ENCODE assay signal across 1 cellular context in genomic region chr17:83200746-83201145, GRCh38.
TF ChIP-seq lines count a peak whose summit lies in the region.

No MANE protein-coding gene starts in this region.

TF ChIP-seq in K562, 482 proteins besides CTCF, POLR2A, EP300 and RAD21:
- TF ChIP-seq CHD7 (IDR thresholded peaks at IDR 0.05; ENCODE audit: low read depth, low read length), result no peak
- no peak for TF ChIP-seq PCBP1 (IDR thresholded peaks at IDR 0.05; ENCODE audit: low read depth, low read length, poor library complexity, severe bottlenecking)
- no peak for TF ChIP-seq NCOA4 (IDR thresholded peaks at IDR 0.05; ENCODE audit: partially characterized antibody)
- TF ChIP-seq FOXJ3 (CRISPR knock-in tag; IDR thresholded peaks at IDR 0.05), result no peak
- no peak for TF ChIP-seq SIRT6 (IDR thresholded peaks at IDR 0.05; ENCODE audit: low read depth, low read length)
- no peak for TF ChIP-seq GTF2F1 (IDR thresholded peaks at IDR 0.05; ENCODE audit: low read depth, low read length)
